Comparison of ENCODE assay signal across 2 cellular contexts in the genomic region with DNA sequence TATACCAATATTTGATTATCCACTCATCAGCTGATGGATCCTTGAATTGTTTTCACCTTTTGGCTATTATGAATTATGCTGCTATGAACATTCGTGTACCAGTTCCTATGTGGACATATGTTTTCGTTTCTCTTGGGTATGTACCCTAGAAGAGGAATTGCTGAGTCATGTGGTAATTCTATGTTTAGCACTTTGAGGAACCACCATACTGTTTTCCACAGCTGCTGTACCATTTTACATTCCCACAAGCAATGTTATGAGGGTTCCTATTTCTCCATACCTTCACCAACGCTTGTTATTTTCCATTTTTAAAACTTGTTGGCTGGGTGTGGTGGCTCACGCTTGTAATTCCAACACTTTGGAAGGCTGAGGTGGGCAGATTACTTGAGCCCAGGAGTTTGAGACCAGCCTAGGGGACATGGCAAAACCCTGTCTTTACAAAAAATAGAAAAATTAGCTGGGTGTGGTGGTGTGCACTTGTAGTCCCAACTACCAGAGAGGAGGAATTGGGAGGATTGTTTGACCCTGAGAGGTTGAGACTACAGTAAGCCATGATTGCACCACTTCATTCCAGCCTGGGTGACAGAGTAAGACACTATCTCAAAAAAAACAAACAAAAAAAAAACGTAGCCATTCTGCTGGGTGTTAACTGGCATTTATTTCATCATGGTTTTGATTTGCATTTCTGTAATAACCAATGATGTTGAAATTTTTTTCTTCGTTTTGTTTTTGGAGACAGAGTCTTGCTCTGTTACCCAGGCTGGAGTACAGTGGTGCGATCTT.
TF ChIP-seq lines count a peak whose summit lies in the region.

No MANE protein-coding gene starts in this region.

TF ChIP-seq in IMR-90, 13 proteins besides CTCF, POLR2A, EP300 and RAD21:
- TF ChIP-seq NFE2L2 (IDR thresholded peaks at IDR 0.05; ENCODE audit: low read depth, low read length) = peak; percentile 80
- TF ChIP-seq FOS (IDR thresholded peaks at IDR 0.05; ENCODE audit: low read depth, low read length) = no peak
- TF ChIP-seq, protein P1, sequence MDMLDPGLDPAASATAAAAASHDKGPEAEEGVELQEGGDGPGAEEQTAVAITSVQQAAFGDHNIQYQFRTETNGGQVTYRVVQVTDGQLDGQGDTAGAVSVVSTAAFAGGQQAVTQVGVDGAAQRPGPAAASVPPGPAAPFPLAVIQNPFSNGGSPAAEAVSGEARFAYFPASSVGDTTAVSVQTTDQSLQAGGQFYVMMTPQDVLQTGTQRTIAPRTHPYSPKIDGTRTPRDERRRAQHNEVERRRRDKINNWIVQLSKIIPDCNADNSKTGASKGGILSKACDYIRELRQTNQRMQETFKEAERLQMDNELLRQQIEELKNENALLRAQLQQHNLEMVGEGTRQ (IDR thresholded peaks at IDR 0.05; ENCODE audit: low read depth, low read length) = no peak
- peak; percentile 70 for TF ChIP-seq MAFK (IDR thresholded peaks at IDR 0.05; ENCODE audit: low read depth, low read length)

TF ChIP-seq in H1, 55 proteins besides CTCF, POLR2A, EP300 and RAD21:
- no peak for TF ChIP-seq HDAC2 (IDR thresholded peaks at IDR 0.05; ENCODE audit: borderline replicate concordance in 1 of 2, low read depth in 2 of 2, low read length in 2 of 2)
- 0 out of 2 replicates have a peak, but pooled peaks have one; percentile 21 for TF ChIP-seq MAFK (IDR thresholded peaks at IDR 0.05; ENCODE audit: low read depth, low read length)
